In genomic region chr3:108818404-108818803, GRCh38 we compare ENCODE assay signal across 8 cellular contexts. TPM values are rescaled to one million over a fixed set of nuclear protein-coding genes. Genes with fewer than 3 reads are reported as not detected.
DNase-seq lines count a peak whose midpoint lies in the region; ATAC-seq and TF ChIP-seq lines count a peak whose summit lies in the region.

No MANE protein-coding gene starts in this region.

- H3K27me3 ChIP-seq in BE2C, result no peaks in the 10 kb centered on the region; the same call in 1 of the 2 replicates

- H3K4me3 ChIP-seq in BE2C (ENCODE audit: low read depth, low read length), result no peak overlapping the region

- peak; percentile 49 for TF ChIP-seq CTCF in BE2C (IDR thresholded peaks at IDR 0.05; ENCODE audit: low read depth, low read length)

- no peak overlapping the region for H3K27ac ChIP-seq in substantia nigra (ENCODE audit: low read depth, low read length, poor library complexity, severe bottlenecking)

- ATAC-seq in GM18909 (IDR thresholded peaks at IDR 0.05; ENCODE audit: poor library complexity, unreplicated experiment) (peak; percentile 93), HG03159 (IDR thresholded peaks at IDR 0.05; ENCODE audit: unreplicated experiment) (peak; percentile 77)

- no peaks in the 10 kb centered on the region for H3K4me1 ChIP-seq in BE2C

- H3K36me3 ChIP-seq in BE2C, result no peaks in the 10 kb centered on the region

- no peaks in the 10 kb centered on the region for H3K9me3 ChIP-seq in BE2C

- DNase-seq in BE2C (peak; percentile 29), OCI-M1 (lab: John Stamatoyannopoulos, UW) (peak; percentile 85), lung microvascular endothelial cell (ENCODE audit: low read depth in 2 of 2) (peak; percentile 29 to 33), substantia nigra (lab: John Stamatoyannopoulos, UW) (no peak), medulla oblongata (ENCODE audit: extremely low spot score) (no peak)
- peak; percentile 79 for DNase-seq in activated effector memory CD4-positive, alpha-beta T cell treated with anti-CD3 and anti-CD28 coated beads, Interleukin-2, amount 50 U/mL, for 16 hours

RNA-seq across cellular contexts. Expression of gene TRAT1, which starts 4.2 kb away (rescaled TPM):
- polyA plus RNA-seq in BE2C (2012; ENCODE audit: insufficient read depth, insufficient read length, low read depth), result not detected
- total RNA-seq in lung microvascular endothelial cell, result not detected in 2 replicates

Comparison
In these comparisons a context has a peak if more than half of its experiments do, and no peak if none do; other contexts are left out.
1. DNase-seq: peak in BE2C (single experiment), OCI-M1 (single experiment), activated effector memory CD4-positive, alpha-beta T cell treated with anti-CD3 and anti-CD28 coated beads, Interleukin-2, amount 50 U/mL, for 16 hours (single experiment) and lung microvascular endothelial cell (2 of 2); none in substantia nigra (0 of 49) and medulla oblongata (single experiment).